1 cellular context compared by ENCODE assay signal in the genomic region with DNA sequence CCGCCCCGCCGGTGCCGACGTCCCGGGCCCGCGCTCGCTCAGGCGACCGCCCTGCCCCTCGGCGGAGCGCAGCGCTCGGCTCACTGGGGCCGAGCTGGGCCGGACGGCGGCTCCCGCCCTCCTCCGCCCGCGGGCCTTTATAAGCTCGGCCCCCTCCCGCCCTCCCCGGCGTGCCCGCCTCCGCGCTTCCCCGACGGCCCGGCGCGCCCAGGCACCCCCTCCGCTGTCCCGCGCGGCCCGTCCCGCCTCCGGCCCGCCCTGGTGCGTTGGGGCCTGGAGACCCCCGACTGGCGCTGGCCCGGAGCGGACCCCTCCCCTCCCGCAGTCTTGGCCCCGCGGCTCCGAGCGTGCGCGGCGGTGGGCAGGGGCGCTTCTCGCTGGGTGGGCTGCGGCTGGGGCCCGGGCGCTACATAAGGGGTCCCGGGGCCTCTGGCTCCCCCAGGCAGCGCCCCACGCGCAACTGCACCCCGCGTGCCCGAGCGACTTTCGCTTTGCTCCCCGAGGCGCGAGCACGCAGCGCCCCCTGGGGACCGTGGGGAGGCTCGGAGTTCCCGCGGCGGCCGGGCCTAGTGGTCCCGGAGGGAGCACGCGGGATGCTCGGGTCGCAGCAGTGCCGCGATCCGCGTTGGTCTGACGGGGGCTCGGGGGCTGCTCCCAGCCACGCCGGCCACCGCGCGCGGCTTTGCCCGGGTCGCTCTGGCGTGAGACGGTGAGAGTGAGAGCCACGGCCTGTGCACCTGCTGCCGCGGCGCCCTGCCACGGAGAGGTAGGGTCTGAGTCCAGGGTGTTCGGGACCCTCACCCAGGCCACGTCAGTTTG.
TF ChIP-seq lines count a peak whose summit lies in the region.

A gene with protein sequence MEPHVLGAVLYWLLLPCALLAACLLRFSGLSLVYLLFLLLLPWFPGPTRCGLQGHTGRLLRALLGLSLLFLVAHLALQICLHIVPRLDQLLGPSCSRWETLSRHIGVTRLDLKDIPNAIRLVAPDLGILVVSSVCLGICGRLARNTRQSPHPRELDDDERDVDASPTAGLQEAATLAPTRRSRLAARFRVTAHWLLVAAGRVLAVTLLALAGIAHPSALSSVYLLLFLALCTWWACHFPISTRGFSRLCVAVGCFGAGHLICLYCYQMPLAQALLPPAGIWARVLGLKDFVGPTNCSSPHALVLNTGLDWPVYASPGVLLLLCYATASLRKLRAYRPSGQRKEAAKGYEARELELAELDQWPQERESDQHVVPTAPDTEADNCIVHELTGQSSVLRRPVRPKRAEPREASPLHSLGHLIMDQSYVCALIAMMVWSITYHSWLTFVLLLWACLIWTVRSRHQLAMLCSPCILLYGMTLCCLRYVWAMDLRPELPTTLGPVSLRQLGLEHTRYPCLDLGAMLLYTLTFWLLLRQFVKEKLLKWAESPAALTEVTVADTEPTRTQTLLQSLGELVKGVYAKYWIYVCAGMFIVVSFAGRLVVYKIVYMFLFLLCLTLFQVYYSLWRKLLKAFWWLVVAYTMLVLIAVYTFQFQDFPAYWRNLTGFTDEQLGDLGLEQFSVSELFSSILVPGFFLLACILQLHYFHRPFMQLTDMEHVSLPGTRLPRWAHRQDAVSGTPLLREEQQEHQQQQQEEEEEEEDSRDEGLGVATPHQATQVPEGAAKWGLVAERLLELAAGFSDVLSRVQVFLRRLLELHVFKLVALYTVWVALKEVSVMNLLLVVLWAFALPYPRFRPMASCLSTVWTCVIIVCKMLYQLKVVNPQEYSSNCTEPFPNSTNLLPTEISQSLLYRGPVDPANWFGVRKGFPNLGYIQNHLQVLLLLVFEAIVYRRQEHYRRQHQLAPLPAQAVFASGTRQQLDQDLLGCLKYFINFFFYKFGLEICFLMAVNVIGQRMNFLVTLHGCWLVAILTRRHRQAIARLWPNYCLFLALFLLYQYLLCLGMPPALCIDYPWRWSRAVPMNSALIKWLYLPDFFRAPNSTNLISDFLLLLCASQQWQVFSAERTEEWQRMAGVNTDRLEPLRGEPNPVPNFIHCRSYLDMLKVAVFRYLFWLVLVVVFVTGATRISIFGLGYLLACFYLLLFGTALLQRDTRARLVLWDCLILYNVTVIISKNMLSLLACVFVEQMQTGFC (N-terminal part only) (minus strand): TSS at position 115 of the 819 bp plus-strand sequence. CDS start 256 bp downstream, outside the sequence.

TF ChIP-seq in HepG2, 621 proteins besides CTCF, POLR2A, EP300 and RAD21 (continued from another document and continues in another):
- TF ChIP-seq, protein P1, sequence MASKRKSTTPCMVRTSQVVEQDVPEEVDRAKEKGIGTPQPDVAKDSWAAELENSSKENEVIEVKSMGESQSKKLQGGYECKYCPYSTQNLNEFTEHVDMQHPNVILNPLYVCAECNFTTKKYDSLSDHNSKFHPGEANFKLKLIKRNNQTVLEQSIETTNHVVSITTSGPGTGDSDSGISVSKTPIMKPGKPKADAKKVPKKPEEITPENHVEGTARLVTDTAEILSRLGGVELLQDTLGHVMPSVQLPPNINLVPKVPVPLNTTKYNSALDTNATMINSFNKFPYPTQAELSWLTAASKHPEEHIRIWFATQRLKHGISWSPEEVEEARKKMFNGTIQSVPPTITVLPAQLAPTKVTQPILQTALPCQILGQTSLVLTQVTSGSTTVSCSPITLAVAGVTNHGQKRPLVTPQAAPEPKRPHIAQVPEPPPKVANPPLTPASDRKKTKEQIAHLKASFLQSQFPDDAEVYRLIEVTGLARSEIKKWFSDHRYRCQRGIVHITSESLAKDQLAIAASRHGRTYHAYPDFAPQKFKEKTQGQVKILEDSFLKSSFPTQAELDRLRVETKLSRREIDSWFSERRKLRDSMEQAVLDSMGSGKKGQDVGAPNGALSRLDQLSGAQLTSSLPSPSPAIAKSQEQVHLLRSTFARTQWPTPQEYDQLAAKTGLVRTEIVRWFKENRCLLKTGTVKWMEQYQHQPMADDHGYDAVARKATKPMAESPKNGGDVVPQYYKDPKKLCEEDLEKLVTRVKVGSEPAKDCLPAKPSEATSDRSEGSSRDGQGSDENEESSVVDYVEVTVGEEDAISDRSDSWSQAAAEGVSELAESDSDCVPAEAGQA (IDR thresholded peaks at IDR 0.05; ENCODE audit: low read depth) = no peak
- TF ChIP-seq, protein P1 (CRISPR knock-in tag; IDR thresholded peaks at IDR 0.05; ENCODE audit: borderline replicate concordance) = peak; percentile 70; the same call in 1 of the 2 replicates
- TF ChIP-seq CHCHD3 (CRISPR knock-in tag; IDR thresholded peaks at IDR 0.05) (0 out of 2 replicates have a peak, but pooled peaks have one; percentile 31), CBX5 (CRISPR knock-in tag; IDR thresholded peaks at IDR 0.05; ENCODE audit: borderline replicate concordance) (0 out of 2 replicates have a peak, but pooled peaks have one; percentile 57), XBP1 (CRISPR knock-in tag; IDR thresholded peaks at IDR 0.05) (no peak), HNRNPLL (IDR thresholded peaks at IDR 0.05; ENCODE audit: low read depth, low read length, poor library complexity, severe bottlenecking) (peak; percentile 46), HNF4A (CRISPR knock-in tag; IDR thresholded peaks at IDR 0.05) (no peak), KLF6 (CRISPR knock-in tag; IDR thresholded peaks at IDR 0.05) (0 out of 2 replicates have a peak, but pooled peaks have one; percentile 48), JUN (CRISPR knock-in tag; IDR thresholded peaks at IDR 0.05) (0 out of 2 replicates have a peak, but pooled peaks have one; percentile 20), SAFB2 (CRISPR knock-in tag; IDR thresholded peaks at IDR 0.05; ENCODE audit: borderline replicate concordance, low read depth) (peak; percentile 88), AHR (CRISPR knock-in tag; IDR thresholded peaks at IDR 0.05) (peak; percentile 80; the same call in 1 of the 2 replicates), KDM3A (CRISPR knock-in tag; IDR thresholded peaks at IDR 0.05; ENCODE audit: low read depth) (0 out of 2 replicates have a peak, but pooled peaks have one; percentile 37), ZFP37 (CRISPR knock-in tag; IDR thresholded peaks at IDR 0.05; ENCODE audit: borderline replicate concordance) (no peak), TEAD3 (CRISPR knock-in tag; optimal IDR thresholded peaks at IDR 0.05; ENCODE audit: borderline replicate concordance) (peak; percentile 51), ZEB1 (IDR thresholded peaks at IDR 0.05; ENCODE audit: insufficient replicate concordance, low read depth) (no peak), ZNF614 (CRISPR knock-in tag; IDR thresholded peaks at IDR 0.05; ENCODE audit: borderline replicate concordance) (no peak), ZNF530 (CRISPR knock-in tag; IDR thresholded peaks at IDR 0.05; ENCODE audit: low read depth) (no peak)
- TF ChIP-seq, protein P2, sequence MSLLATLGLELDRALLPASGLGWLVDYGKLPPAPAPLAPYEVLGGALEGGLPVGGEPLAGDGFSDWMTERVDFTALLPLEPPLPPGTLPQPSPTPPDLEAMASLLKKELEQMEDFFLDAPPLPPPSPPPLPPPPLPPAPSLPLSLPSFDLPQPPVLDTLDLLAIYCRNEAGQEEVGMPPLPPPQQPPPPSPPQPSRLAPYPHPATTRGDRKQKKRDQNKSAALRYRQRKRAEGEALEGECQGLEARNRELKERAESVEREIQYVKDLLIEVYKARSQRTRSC (CRISPR knock-in tag; IDR thresholded peaks at IDR 0.05; ENCODE audit: low read depth) = no peak; the same call in 1 of the 2 replicates
- TF ChIP-seq, protein P3, sequence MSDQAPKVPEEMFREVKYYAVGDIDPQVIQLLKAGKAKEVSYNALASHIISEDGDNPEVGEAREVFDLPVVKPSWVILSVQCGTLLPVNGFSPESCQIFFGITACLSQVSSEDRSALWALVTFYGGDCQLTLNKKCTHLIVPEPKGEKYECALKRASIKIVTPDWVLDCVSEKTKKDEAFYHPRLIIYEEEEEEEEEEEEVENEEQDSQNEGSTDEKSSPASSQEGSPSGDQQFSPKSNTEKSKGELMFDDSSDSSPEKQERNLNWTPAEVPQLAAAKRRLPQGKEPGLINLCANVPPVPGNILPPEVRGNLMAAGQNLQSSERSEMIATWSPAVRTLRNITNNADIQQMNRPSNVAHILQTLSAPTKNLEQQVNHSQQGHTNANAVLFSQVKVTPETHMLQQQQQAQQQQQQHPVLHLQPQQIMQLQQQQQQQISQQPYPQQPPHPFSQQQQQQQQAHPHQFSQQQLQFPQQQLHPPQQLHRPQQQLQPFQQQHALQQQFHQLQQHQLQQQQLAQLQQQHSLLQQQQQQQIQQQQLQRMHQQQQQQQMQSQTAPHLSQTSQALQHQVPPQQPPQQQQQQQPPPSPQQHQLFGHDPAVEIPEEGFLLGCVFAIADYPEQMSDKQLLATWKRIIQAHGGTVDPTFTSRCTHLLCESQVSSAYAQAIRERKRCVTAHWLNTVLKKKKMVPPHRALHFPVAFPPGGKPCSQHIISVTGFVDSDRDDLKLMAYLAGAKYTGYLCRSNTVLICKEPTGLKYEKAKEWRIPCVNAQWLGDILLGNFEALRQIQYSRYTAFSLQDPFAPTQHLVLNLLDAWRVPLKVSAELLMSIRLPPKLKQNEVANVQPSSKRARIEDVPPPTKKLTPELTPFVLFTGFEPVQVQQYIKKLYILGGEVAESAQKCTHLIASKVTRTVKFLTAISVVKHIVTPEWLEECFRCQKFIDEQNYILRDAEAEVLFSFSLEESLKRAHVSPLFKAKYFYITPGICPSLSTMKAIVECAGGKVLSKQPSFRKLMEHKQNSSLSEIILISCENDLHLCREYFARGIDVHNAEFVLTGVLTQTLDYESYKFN (CRISPR knock-in tag; conservative IDR thresholded peaks at IDR 0.05) = peak; percentile 49; the same call in 1 of the 2 replicates
- TF ChIP-seq, protein P4, sequence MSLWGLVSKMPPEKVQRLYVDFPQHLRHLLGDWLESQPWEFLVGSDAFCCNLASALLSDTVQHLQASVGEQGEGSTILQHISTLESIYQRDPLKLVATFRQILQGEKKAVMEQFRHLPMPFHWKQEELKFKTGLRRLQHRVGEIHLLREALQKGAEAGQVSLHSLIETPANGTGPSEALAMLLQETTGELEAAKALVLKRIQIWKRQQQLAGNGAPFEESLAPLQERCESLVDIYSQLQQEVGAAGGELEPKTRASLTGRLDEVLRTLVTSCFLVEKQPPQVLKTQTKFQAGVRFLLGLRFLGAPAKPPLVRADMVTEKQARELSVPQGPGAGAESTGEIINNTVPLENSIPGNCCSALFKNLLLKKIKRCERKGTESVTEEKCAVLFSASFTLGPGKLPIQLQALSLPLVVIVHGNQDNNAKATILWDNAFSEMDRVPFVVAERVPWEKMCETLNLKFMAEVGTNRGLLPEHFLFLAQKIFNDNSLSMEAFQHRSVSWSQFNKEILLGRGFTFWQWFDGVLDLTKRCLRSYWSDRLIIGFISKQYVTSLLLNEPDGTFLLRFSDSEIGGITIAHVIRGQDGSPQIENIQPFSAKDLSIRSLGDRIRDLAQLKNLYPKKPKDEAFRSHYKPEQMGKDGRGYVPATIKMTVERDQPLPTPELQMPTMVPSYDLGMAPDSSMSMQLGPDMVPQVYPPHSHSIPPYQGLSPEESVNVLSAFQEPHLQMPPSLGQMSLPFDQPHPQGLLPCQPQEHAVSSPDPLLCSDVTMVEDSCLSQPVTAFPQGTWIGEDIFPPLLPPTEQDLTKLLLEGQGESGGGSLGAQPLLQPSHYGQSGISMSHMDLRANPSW (CRISPR knock-in tag; IDR thresholded peaks at IDR 0.05; ENCODE audit: borderline replicate concordance) = no peak; the same call in 1 of the 2 replicates
- TF ChIP-seq, protein P5, sequence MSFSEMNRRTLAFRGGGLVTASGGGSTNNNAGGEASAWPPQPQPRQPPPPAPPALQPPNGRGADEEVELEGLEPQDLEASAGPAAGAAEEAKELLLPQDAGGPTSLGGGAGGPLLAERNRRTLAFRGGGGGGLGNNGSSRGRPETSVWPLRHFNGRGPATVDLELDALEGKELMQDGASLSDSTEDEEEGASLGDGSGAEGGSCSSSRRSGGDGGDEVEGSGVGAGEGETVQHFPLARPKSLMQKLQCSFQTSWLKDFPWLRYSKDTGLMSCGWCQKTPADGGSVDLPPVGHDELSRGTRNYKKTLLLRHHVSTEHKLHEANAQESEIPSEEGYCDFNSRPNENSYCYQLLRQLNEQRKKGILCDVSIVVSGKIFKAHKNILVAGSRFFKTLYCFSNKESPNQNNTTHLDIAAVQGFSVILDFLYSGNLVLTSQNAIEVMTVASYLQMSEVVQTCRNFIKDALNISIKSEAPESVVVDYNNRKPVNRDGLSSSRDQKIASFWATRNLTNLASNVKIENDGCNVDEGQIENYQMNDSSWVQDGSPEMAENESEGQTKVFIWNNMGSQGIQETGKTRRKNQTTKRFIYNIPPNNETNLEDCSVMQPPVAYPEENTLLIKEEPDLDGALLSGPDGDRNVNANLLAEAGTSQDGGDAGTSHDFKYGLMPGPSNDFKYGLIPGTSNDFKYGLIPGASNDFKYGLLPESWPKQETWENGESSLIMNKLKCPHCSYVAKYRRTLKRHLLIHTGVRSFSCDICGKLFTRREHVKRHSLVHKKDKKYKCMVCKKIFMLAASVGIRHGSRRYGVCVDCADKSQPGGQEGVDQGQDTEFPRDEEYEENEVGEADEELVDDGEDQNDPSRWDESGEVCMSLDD (CRISPR knock-in tag; IDR thresholded peaks at IDR 0.05; ENCODE audit: borderline replicate concordance) = no peak
- TF ChIP-seq, protein P6, sequence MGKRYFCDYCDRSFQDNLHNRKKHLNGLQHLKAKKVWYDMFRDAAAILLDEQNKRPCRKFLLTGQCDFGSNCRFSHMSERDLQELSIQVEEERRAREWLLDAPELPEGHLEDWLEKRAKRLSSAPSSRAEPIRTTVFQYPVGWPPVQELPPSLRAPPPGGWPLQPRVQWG (CRISPR knock-in tag; IDR thresholded peaks at IDR 0.05; ENCODE audit: borderline replicate concordance, low read depth) = no peak
- TF ChIP-seq, protein P7, sequence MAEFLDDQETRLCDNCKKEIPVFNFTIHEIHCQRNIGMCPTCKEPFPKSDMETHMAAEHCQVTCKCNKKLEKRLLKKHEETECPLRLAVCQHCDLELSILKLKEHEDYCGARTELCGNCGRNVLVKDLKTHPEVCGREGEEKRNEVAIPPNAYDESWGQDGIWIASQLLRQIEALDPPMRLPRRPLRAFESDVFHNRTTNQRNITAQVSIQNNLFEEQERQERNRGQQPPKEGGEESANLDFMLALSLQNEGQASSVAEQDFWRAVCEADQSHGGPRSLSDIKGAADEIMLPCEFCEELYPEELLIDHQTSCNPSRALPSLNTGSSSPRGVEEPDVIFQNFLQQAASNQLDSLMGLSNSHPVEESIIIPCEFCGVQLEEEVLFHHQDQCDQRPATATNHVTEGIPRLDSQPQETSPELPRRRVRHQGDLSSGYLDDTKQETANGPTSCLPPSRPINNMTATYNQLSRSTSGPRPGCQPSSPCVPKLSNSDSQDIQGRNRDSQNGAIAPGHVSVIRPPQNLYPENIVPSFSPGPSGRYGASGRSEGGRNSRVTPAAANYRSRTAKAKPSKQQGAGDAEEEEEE (CRISPR knock-in tag; IDR thresholded peaks at IDR 0.05; ENCODE audit: borderline replicate concordance) = no peak
- TF ChIP-seq, protein P8, sequence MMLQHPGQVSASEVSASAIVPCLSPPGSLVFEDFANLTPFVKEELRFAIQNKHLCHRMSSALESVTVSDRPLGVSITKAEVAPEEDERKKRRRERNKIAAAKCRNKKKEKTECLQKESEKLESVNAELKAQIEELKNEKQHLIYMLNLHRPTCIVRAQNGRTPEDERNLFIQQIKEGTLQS (CRISPR knock-in tag; IDR thresholded peaks at IDR 0.05) = no peak
